Comparison of ENCODE assay signal across 18 cellular contexts in genomic region chr13:85486663-85487062, GRCh38.
"Had no signal": no experiment of that assay in that cellular context is flagged by ENCODE, and none has a peak within 500 bp of the region (broad histone marks: within the 10 kb centered on the region; RNA-seq: fewer than 3 reads in every experiment).

No MANE protein-coding gene starts in this region.

- H3K36me3 Mint-ChIP-seq: immature natural killer cell, naive B cell had no signal

- H3K4me3 Mint-ChIP-seq: immature natural killer cell, naive B cell, nephron progenitor cell had no signal

- H3K4me3 ChIP-seq: esophagus muscularis mucosa, lung, right atrium auricular region, sigmoid colon, skin epidermis had no signal

- DNase-seq: effector memory CD4-positive, alpha-beta T cell; foreskin keratinocyte; immature natural killer cell; kidney; left cardiac atrium; left ventricle myocardium superior; mesenchymal stem cell; naive B cell; nephron progenitor cell; posterior cingulate gyrus; sigmoid colon; stimulated activated CD4-positive, alpha-beta T cell treated with anti-CD3 and anti-CD28 coated beads, Interleukin-12 subunit alpha, Interleukin-12 subunit beta, amount 100 ng/mL, for 4 hours; stimulated activated naive CD4-positive, alpha-beta T cell; trophoblast cell had no signal

- H3K4me1 ChIP-seq: esophagus muscularis mucosa, foreskin keratinocyte, right atrium auricular region, sigmoid colon had no signal

- H3K27ac ChIP-seq: esophagus muscularis mucosa, foreskin keratinocyte, right atrium auricular region, sigmoid colon, skin epidermis had no signal

- H3K27me3 Mint-ChIP-seq: naive B cell had no signal

- H3K27me3 ChIP-seq: esophagus muscularis mucosa, foreskin keratinocyte, right atrium auricular region, sigmoid colon had no signal

- H3K9me3 ChIP-seq: esophagus muscularis mucosa, right atrium auricular region, sigmoid colon had no signal

- H3K9me3 Mint-ChIP-seq: nephron progenitor cell had no signal

- H3K27ac Mint-ChIP-seq: immature natural killer cell, naive B cell, nephron progenitor cell had no signal

- ATAC-seq: foreskin keratinocyte, left ventricle myocardium superior had no signal

- H3K4me1 Mint-ChIP-seq: immature natural killer cell, naive B cell had no signal

- H3K36me3 ChIP-seq: esophagus muscularis mucosa, right atrium auricular region, sigmoid colon had no signal
